Comparison of ENCODE assay signal across 1 cellular context in the genomic region with DNA sequence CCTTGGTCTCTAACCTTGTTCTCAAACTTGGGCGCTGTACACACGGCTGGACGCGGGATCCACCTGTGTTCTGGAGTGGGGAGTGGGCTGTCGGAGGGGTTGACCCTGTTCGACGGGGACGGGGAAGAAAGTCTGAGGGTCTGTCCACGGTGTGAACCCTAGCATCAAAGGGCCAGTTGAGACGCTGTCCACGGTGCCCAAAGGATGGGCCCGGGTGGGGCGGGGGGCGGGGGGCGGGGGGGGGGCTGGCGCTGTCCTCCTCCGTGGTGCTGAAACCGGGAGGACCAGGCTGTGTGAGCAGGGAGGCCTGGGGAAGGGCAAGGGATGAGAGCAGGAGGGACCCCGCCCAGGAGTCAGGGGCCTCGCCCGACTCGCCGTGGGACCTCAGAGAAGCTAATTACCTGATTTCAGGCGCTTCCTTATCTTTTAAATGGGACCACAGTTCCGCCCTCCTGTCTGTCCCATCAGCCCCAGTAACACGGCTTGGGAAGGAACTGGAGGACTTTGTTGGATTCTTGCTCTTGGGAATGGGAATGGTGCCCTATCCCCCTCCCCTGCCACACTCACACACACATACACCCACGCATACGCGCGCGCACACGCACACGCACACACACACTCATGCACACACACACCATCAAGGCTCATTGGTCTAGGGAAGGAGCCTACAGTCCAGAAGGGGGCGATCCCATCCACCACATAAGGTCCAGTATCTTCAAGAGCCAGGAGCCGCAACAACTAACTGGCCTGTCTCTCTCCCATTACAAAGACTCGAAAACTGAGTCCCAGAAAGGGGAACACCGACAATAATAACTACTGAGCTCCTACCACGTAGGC.
A peak's percentile ranks its signal among the peaks of the same experiment; 100 is the strongest.
TF ChIP-seq lines count a peak whose summit lies in the region.

No MANE protein-coding gene starts in this region.

TF ChIP-seq in HCT116, 20 proteins besides CTCF, POLR2A, EP300 and RAD21:
- TF ChIP-seq, protein P1, sequence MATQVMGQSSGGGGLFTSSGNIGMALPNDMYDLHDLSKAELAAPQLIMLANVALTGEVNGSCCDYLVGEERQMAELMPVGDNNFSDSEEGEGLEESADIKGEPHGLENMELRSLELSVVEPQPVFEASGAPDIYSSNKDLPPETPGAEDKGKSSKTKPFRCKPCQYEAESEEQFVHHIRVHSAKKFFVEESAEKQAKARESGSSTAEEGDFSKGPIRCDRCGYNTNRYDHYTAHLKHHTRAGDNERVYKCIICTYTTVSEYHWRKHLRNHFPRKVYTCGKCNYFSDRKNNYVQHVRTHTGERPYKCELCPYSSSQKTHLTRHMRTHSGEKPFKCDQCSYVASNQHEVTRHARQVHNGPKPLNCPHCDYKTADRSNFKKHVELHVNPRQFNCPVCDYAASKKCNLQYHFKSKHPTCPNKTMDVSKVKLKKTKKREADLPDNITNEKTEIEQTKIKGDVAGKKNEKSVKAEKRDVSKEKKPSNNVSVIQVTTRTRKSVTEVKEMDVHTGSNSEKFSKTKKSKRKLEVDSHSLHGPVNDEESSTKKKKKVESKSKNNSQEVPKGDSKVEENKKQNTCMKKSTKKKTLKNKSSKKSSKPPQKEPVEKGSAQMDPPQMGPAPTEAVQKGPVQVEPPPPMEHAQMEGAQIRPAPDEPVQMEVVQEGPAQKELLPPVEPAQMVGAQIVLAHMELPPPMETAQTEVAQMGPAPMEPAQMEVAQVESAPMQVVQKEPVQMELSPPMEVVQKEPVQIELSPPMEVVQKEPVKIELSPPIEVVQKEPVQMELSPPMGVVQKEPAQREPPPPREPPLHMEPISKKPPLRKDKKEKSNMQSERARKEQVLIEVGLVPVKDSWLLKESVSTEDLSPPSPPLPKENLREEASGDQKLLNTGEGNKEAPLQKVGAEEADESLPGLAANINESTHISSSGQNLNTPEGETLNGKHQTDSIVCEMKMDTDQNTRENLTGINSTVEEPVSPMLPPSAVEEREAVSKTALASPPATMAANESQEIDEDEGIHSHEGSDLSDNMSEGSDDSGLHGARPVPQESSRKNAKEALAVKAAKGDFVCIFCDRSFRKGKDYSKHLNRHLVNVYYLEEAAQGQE (IDR thresholded peaks at IDR 0.05; ENCODE audit: low read depth) = peak; percentile 45
- TF ChIP-seq EGR1 (IDR thresholded peaks at IDR 0.05; ENCODE audit: low read depth) = no peak
- no peak for TF ChIP-seq CEBPB (IDR thresholded peaks at IDR 0.05; ENCODE audit: low read depth)
- TF ChIP-seq TCF7L2 (IDR thresholded peaks at IDR 0.05; ENCODE audit: borderline replicate concordance, extremely low read depth, insufficient read depth, insufficient read length) = no peak
- TF ChIP-seq FOSL1 (IDR thresholded peaks at IDR 0.05; ENCODE audit: low read depth) = no peak
TF ChIP-seq in HCT116: peak in this region for 1.
